Comparison of ENCODE assay signal across 25 cellular contexts in genomic region chr6:139247618-139248017, GRCh38. TPM values are rescaled to one million over a fixed set of nuclear protein-coding genes. Genes with fewer than 3 reads are reported as not detected.
A peak's percentile ranks its signal among the peaks of the same experiment; 100 is the strongest.
DNase-seq lines count a peak whose midpoint lies in the region; ATAC-seq, FAIRE-seq and TF ChIP-seq lines count a peak whose summit lies in the region.
"Had no signal": no experiment of that assay in that cellular context is flagged by ENCODE, and none has a peak within 500 bp of the region (broad histone marks: within the 10 kb centered on the region; RNA-seq: fewer than 3 reads in every experiment).

No MANE protein-coding gene starts in this region.

- intact Hi-C loops in endothelial cell of umbilical vein (cut with micrococcal nuclease), result no loop called here

- H3K9ac ChIP-seq in endothelial cell of umbilical vein (replicated peaks; ENCODE audit: extremely low read depth, insufficient read depth, low read length), result no peak overlapping the region
- H3K9ac ChIP-seq: BLaER1 had no signal

- no peaks in the 10 kb centered on the region for H4K20me1 ChIP-seq in endothelial cell of umbilical vein (replicated peaks; ENCODE audit: control insufficient read depth, extremely low read depth, insufficient read depth, low read length)
- H4K20me1 ChIP-seq: BLaER1 had no signal

- H2AFZ ChIP-seq in endothelial cell of umbilical vein (ENCODE audit: low read depth, low read length), result peak overlapping the region; percentile 50

- no peaks in the 10 kb centered on the region for H3K27me3 Mint-ChIP-seq in activated T-cell treated with anti-CD3 and anti-CD28 coated beads, Interleukin-2, amount 50 U/mL, for 24 hours
- H3K27me3 Mint-ChIP-seq in activated CD8-positive, alpha-beta T cell treated with anti-CD3 and anti-CD28 coated beads, Interleukin-2, amount 10 ng/mL, durations not matched to agents 7 days and 5 days (ENCODE audit: low read depth), result no peaks in the 10 kb centered on the region
- H3K27me3 Mint-ChIP-seq: activated CD4-positive, alpha-beta T cell treated with anti-CD3 and anti-CD28 coated beads for 36 hours had no signal

- H3K79me2 ChIP-seq in endothelial cell of umbilical vein (ENCODE audit: control insufficient read depth, insufficient read depth, low read length), result no peaks in the 10 kb centered on the region

- H3K9me3 ChIP-seq in endothelial cell of umbilical vein (replicated peaks; ENCODE audit: control insufficient read depth, insufficient read depth, low read length) (no peaks in the 10 kb centered on the region), thoracic aorta (no peaks in the 10 kb centered on the region), upper lobe of left lung (no peaks in the 10 kb centered on the region)
- H3K9me3 ChIP-seq: BLaER1, left lung, MG63, thyroid gland had no signal

- H3K36me3 Mint-ChIP-seq in activated T-cell treated with anti-CD3 and anti-CD28 coated beads, Interleukin-2, amount 50 U/mL, for 24 hours (ENCODE audit: low read depth), result no peaks in the 10 kb centered on the region
- H3K36me3 Mint-ChIP-seq in activated CD8-positive, alpha-beta T cell treated with anti-CD3 and anti-CD28 coated beads, Interleukin-2, amount 10 ng/mL, durations not matched to agents 7 days and 5 days (ENCODE audit: low read depth), result no peaks in the 10 kb centered on the region

- peak overlapping the region; percentile 13 for H3K4me3 Mint-ChIP-seq in activated T-cell treated with anti-CD3 and anti-CD28 coated beads, Interleukin-2, amount 50 U/mL, for 24 hours
- H3K4me3 Mint-ChIP-seq in activated CD8-positive, alpha-beta T cell treated with anti-CD3 and anti-CD28 coated beads, Interleukin-2, amount 10 ng/mL, durations not matched to agents 7 days and 5 days, result peak overlapping the region; percentile 55
- H3K4me3 Mint-ChIP-seq: activated CD4-positive, alpha-beta T cell treated with anti-CD3 and anti-CD28 coated beads for 36 hours had no signal

- H3K4me1 Mint-ChIP-seq in activated T-cell treated with anti-CD3 and anti-CD28 coated beads, Interleukin-2, amount 50 U/mL, for 24 hours (ENCODE audit: low read depth), result peaks cover 48% of the 10 kb centered on the region
- peaks cover 38% of the 10 kb centered on the region for H3K4me1 Mint-ChIP-seq in activated CD8-positive, alpha-beta T cell treated with anti-CD3 and anti-CD28 coated beads, Interleukin-2, amount 10 ng/mL, durations not matched to agents 7 days and 5 days (ENCODE audit: low read depth)

- no peak overlapping the region for H3K27ac Mint-ChIP-seq in activated T-cell treated with anti-CD3 and anti-CD28 coated beads, Interleukin-2, amount 50 U/mL, for 24 hours
- peak overlapping the region; percentile 71 for H3K27ac Mint-ChIP-seq in activated CD8-positive, alpha-beta T cell treated with anti-CD3 and anti-CD28 coated beads, Interleukin-2, amount 10 ng/mL, durations not matched to agents 7 days and 5 days

- no peak for ATAC-seq in activated CD8-positive, alpha-beta T cell treated with anti-CD3 and anti-CD28 coated beads, Interleukin-2, amount 10 ng/mL, durations not matched to agents 7 days and 5 days
- ATAC-seq in thoracic aorta (ENCODE audit: insufficient number of reproducible peaks, low FRiP score, low read depth), result no peak
- ATAC-seq in upper lobe of left lung (ENCODE audit: low FRiP score in 2 of 2), result no peak
- ATAC-seq in HG02798 (IDR thresholded peaks at IDR 0.05; ENCODE audit: poor library complexity, unreplicated experiment), result no peak
- ATAC-seq: activated CD4-positive, alpha-beta T cell treated with anti-CD3 and anti-CD28 coated beads for 36 hours; GM12878; left lung had no signal

- peak overlapping the region; percentile 58 for H3K4me2 ChIP-seq in endothelial cell of umbilical vein (ENCODE audit: insufficient read depth, low read length)
- H3K4me2 ChIP-seq: BLaER1 had no signal

- peak; percentile 18 for FAIRE-seq in endothelial cell of umbilical vein (lab: Jason Lieb, UNC)
- FAIRE-seq: GM12878, islet of Langerhans, RCC 7860 had no signal

- no peaks in the 10 kb centered on the region for H3K4me1 ChIP-seq in endothelial cell of umbilical vein (ENCODE audit: control insufficient read depth, extremely low read depth, insufficient read depth, low read length)
- H3K4me1 ChIP-seq in thoracic aorta (ENCODE audit: control insufficient read depth in 1 of 2, low read depth in 2 of 2), result peaks cover 22 to 61% of the 10 kb centered on the region in 2 donors
- H3K4me1 ChIP-seq in upper lobe of left lung, result peaks cover 0 to 15% (median 12%) of the 10 kb centered on the region in 4 donors
- H3K4me1 ChIP-seq: BLaER1, thyroid gland had no signal

- no peak for TF ChIP-seq EP300 in upper lobe of left lung (IDR thresholded peaks at IDR 0.05)

- TF ChIP-seq POLR2A in endothelial cell of umbilical vein (IDR thresholded peaks at IDR 0.05; ENCODE audit: low read depth, low read length), result no peak
- TF ChIP-seq POLR2A in upper lobe of left lung (IDR thresholded peaks at IDR 0.05), result no peak

- dilution Hi-C loops in endothelial cell of umbilical vein (cut with MboI; ENCODE audit: extremely low pct_ligation_motif_present, low sequenced_read_pairs), result no loop called here

- H3K27ac ChIP-seq in endothelial cell of umbilical vein (ENCODE audit: insufficient read depth, low read depth, low read length) (no peak overlapping the region), thoracic aorta (peak overlapping the region; percentile 53 to 70), upper lobe of left lung (no peak overlapping the region)
- H3K27ac ChIP-seq: BLaER1, epithelial cell of prostate, left lung, thyroid gland had no signal

- H3K36me3 ChIP-seq in endothelial cell of umbilical vein (ENCODE audit: control insufficient read depth in 2 of 2, extremely low read depth in 1 of 2, insufficient read depth in 2 of 2, low read length in 2 of 2) (no peaks in the 10 kb centered on the region), thoracic aorta (no peaks in the 10 kb centered on the region), upper lobe of left lung (no peaks in the 10 kb centered on the region)
- H3K36me3 ChIP-seq: left lung, MG63, thyroid gland had no signal

- DNase-seq in activated T-cell treated with anti-CD3 and anti-CD28 coated beads, Interleukin-2, amount 50 U/mL, for 24 hours, result no peak
- DNase-seq in activated T-cell treated with anti-CD3 and anti-CD28 coated beads, Interleukin-2, amount 50 U/mL, for 48 hours, result no peak
- DNase-seq in activated CD8-positive, alpha-beta T cell treated with anti-CD3 and anti-CD28 coated beads, Interleukin-2, amount 10 ng/mL, durations not matched to agents 7 days and 5 days, result no peak
- DNase-seq in endothelial cell of umbilical vein (ENCODE audit: low read depth, low spot score), result peak; percentile 30
- no peak for DNase-seq in thoracic aorta (ENCODE audit: low spot score)
- DNase-seq in upper lobe of left lung, result no peak
- DNase-seq: activated CD4-positive, alpha-beta T cell treated with anti-CD3 and anti-CD28 coated beads for 36 hours; activated effector memory CD4-positive, alpha-beta T cell treated with Interleukin-2 at 50 U/mL for 16 hours; amniotic stem cell; Calu3; KG1; left lung; mesendoderm; MG63; NCI-H1417 treated with DMSO at 0.1 percent for 48 hours; NCI-H2081 treated with DMSO at 0.1 percent for 48 hours; NCI-H748 treated with DMSO at 0.1 percent for 48 hours; stimulated activated naive CD4-positive, alpha-beta T cell; thyroid gland had no signal

- H3K4me3 ChIP-seq in endothelial cell of umbilical vein (replicated peaks in 1 of 3; ENCODE audit: insufficient read depth in 1 of 3, low read depth in 1 of 3, low read length in 3 of 3) (no peak overlapping the region), thoracic aorta (peak overlapping the region; percentile 50), upper lobe of left lung (no peak overlapping the region)
- H3K4me3 ChIP-seq: BLaER1, GM12878, left lung, MG63, thyroid gland had no signal

- CTCF ChIA-PET in activated CD8-positive, alpha-beta T cell treated with anti-CD3 and anti-CD28 coated beads, Interleukin-2, amount 10 ng/mL, durations not matched to agents 7 days and 5 days (lab: Charles Lee), result interaction anchor here (0.8 kb wide), 1 partner anchor 28 kb away, joined by 3 read pairs; no protein-coding TSS in a partner anchor
- CTCF ChIA-PET in endothelial cell of umbilical vein (lab: Charles Lee), result interaction anchor here (0.9 to 1.0 kb wide), 2 partner anchors 8 to 117 kb away, joined by 4 read pairs; no protein-coding TSS in a partner anchor

- BruUV-seq in endothelial cell of umbilical vein (replicated peaks; lab: Mats Ljungman, UMichigan), result no TSS peak

- H3K9me1 ChIP-seq in endothelial cell of umbilical vein (replicated peaks; ENCODE audit: control insufficient read depth, extremely low read depth, insufficient read depth, low read length), result no peaks in the 10 kb centered on the region

- 11 to 13% methylated on average over 2 of the region's 2 CpGs for WGBS in upper lobe of left lung, 2 donors

- no peaks in the 10 kb centered on the region for H3K9me3 Mint-ChIP-seq in activated T-cell treated with anti-CD3 and anti-CD28 coated beads, Interleukin-2, amount 50 U/mL, for 24 hours
- H3K9me3 Mint-ChIP-seq in activated CD8-positive, alpha-beta T cell treated with anti-CD3 and anti-CD28 coated beads, Interleukin-2, amount 10 ng/mL, durations not matched to agents 7 days and 5 days (ENCODE audit: insufficient read depth), result no peaks in the 10 kb centered on the region

- POLR2A ChIA-PET in activated CD8-positive, alpha-beta T cell treated with anti-CD3 and anti-CD28 coated beads, Interleukin-2, amount 10 ng/mL, durations not matched to agents 7 days and 5 days (lab: Charles Lee), result no interaction called here
- POLR2A ChIA-PET in endothelial cell of umbilical vein (lab: Charles Lee), result interaction anchor here (0.6 kb wide), 1 partner anchor 10 kb away, joined by 4 read pairs; no protein-coding TSS in a partner anchor

- TF ChIP-seq CTCF in endothelial cell of umbilical vein (IDR thresholded peaks at IDR 0.05; ENCODE audit: extremely low read depth in 1 of 2, insufficient read depth in 1 of 2, low read depth in 1 of 2, low read length in 2 of 2), result no peak
- no peak for TF ChIP-seq CTCF in thoracic aorta (IDR thresholded peaks at IDR 0.05)
- no peak for TF ChIP-seq CTCF in upper lobe of left lung (IDR thresholded peaks at IDR 0.05)

- H3K27me3 ChIP-seq in endothelial cell of umbilical vein (ENCODE audit: control insufficient read depth in 2 of 2, insufficient read depth in 2 of 2, low read length in 2 of 2) (no peaks in the 10 kb centered on the region), thoracic aorta (replicated peaks; ENCODE audit: insufficient read depth) (no peaks in the 10 kb centered on the region), upper lobe of left lung (no peaks in the 10 kb centered on the region)
- H3K27me3 ChIP-seq: BLaER1, left lung, MG63, thyroid gland had no signal

RNA-seq across cellular contexts. Expression of gene TXLNB, which starts 44.2 kb away (rescaled TPM):
- total RNA-seq in activated CD8-positive, alpha-beta T cell treated with anti-CD3 and anti-CD28 coated beads, Interleukin-2, amount 10 ng/mL, durations not matched to agents 7 days and 5 days, result under 1 TPM; 0.37 to 0.65 TPM
- total RNA-seq in endothelial cell of umbilical vein (0.18 and 0.28 TPM in 2 replicates), thoracic aorta (under 1 TPM; 0.49 to 0.81 TPM), upper lobe of left lung (1 to 10 TPM in 3 of 6 donors, under 1 TPM in 3; 0.52 to 4.2 (median 0.94) TPM)
- 0.03 and 0.04 TPM in 2 replicates for polyA plus RNA-seq in endothelial cell of umbilical vein
- 0.04 and 0.06 TPM in 2 replicates for polyA plus RNA-seq in endothelial cell of umbilical vein (2011; cell fraction: cytosol; rRNA removed)
- polyA plus RNA-seq in endothelial cell of umbilical vein (2011; cell fraction: nucleus; rRNA removed), result 0.14 and 0.16 TPM in 2 replicates
- 0.10 and 0.17 TPM in 2 replicates for polyA plus RNA-seq in endothelial cell of umbilical vein (2012)
- 0.06 TPM in 1 of 2 replicates, not detected in the other for polyA minus RNA-seq in endothelial cell of umbilical vein
- polyA minus RNA-seq in endothelial cell of umbilical vein (2011; cell fraction: cytosol; rRNA and poly(A)+ RNA removed), result not detected
- polyA minus RNA-seq in endothelial cell of umbilical vein (2011; cell fraction: nucleus; rRNA and poly(A)+ RNA removed), result 0.10 and 0.14 TPM in 2 replicates

Comparison
In these comparisons a context has a peak if more than half of its experiments do, and no peak if none do; other contexts are left out.
1. H3K27ac ChIP-seq: peak in thoracic aorta (2 of 2); none in endothelial cell of umbilical vein (single experiment) and upper lobe of left lung (0 of 4).